In the genomic region with DNA sequence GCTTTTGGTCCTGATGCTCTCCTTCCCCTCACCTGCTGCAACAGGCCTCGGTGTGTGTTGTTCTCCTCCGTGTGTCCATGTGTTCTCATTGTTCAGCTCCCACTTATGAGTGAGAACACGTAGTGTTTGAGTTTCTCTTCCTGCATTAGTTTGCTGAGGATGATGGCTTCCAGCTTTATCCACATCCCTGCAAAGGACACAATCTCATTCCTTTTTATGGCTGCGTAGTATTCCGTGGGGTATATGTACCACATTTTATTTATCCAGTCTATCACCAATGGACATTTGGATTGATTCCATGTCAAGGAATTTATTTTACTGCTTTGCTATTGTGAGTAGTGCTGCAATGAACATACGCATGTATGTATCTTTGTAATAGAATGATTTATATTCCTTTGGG, we compare ENCODE assay signal across 8 cellular contexts.
"Had no signal": no experiment of that assay in that cellular context is flagged by ENCODE, and none has a peak within 500 bp of the region (broad histone marks: within the 10 kb centered on the region; RNA-seq: fewer than 3 reads in every experiment).

No MANE protein-coding gene starts in this region.

- ATAC-seq: GM23338 had no signal

- H3K9me3 Mint-ChIP-seq: GM23338, H9, HFFc6, IgD-negative memory B cell had no signal

- FAIRE-seq: H1, H54, HTR-8/SVneo had no signal

- H3K4me3 Mint-ChIP-seq: GM23338, H9, HFFc6, IgD-negative memory B cell had no signal

- H3K4me3 ChIP-seq: GM23338 had no signal

- H3K27ac Mint-ChIP-seq: GM23338, HFFc6, IgD-negative memory B cell had no signal

- DNase-seq: H9, KG1 had no signal

- H3K4me2 ChIP-seq: GM23338 had no signal

- H3K36me3 Mint-ChIP-seq: IgD-negative memory B cell had no signal

- H2AFZ ChIP-seq: GM23338 had no signal
